Comparison of ENCODE assay signal across 8 cellular contexts in genomic region chr19:2469915-2470200, GRCh38. TPM values are rescaled to one million over a fixed set of nuclear protein-coding genes. Genes with fewer than 3 reads are reported as not detected.
A peak's percentile ranks its signal among the peaks of the same experiment; 100 is the strongest.
DNase-seq lines count a peak whose midpoint lies in the region; ATAC-seq and TF ChIP-seq lines count a peak whose summit lies in the region.
"Not testable (repeated sequence)": the region's sequence is repeated elsewhere in the genome, so short reads cannot be mapped to it uniquely, and the experiment has no call there.

No MANE protein-coding gene starts in this region.

- not testable (repeated sequence) for H4K91ac ChIP-seq in neuronal stem cell (ENCODE audit: low read depth, low read length, poor library complexity)

- H2AK5ac ChIP-seq in neuronal stem cell (ENCODE audit: low read depth, low read length): not testable (repeated sequence)

- H3K9ac ChIP-seq in BLaER1 (peak overlapping the region; percentile 38; the same call in 1 of the 2 replicates), PC-3 (ENCODE audit: low read length) (0 out of 2 replicates have a peak overlapping the region, but pooled peaks have one; percentile 25)
- not testable (repeated sequence) for H3K9ac ChIP-seq in neuronal stem cell (ENCODE audit: low read depth, low read length, poor library complexity)

- WGBS in neuronal stem cell (ENCODE audit: extremely low coverage in 2 of 2, insufficient read length in 2 of 2, insufficient replicate concordance in 1 of 2), 2 donors: no CpG with 5 or more reads among the region's 8 CpGs

- H2BK5ac ChIP-seq in neuronal stem cell (ENCODE audit: low read length): not testable (repeated sequence)

- H3K4me1 ChIP-seq in BLaER1 (peaks cover 53% of the 10 kb centered on the region), PC-3 (ENCODE audit: insufficient read depth, low read length) (peaks cover 15% of the 10 kb centered on the region), neuronal stem cell (ENCODE audit: control insufficient read depth in 2 of 2, insufficient read depth in 1 of 2, low read depth in 1 of 2, low read length in 2 of 2) (peaks cover 4 to 11% of the 10 kb centered on the region in 2 donors)
- not testable (repeated sequence) for H3K4me1 ChIP-seq in HEK293 (ENCODE audit: control insufficient read depth, insufficient read depth, low read length)

- not testable (repeated sequence) for H3K4ac ChIP-seq in neuronal stem cell (ENCODE audit: low read length)

- DNase-seq in PC-3; activated CD4-positive, alpha-beta T cell treated with anti-CD3 and anti-CD28 coated beads, Interleukin-2, amount 10 ng/mL, durations not matched to agents 24 days and 14 days; activated naive CD4-positive, alpha-beta T cell treated with anti-CD3 and anti-CD28 coated beads, Interleukin-2, amount 50 U/mL, for 72 hours (ENCODE audit: low spot score in 2 of 2); neuronal stem cell (ENCODE audit: low spot score); stimulated activated naive CD8-positive, alpha-beta T cell treated with anti-CD3 and anti-CD28 coated beads, Interleukin-15, amount 100 ng/mL, for 72 hours: not testable (repeated sequence)
- DNase-seq in Right ventricle myocardium inferior (ENCODE audit: missing footprints): peak; percentile 34

- H3K79me1 ChIP-seq in neuronal stem cell (ENCODE audit: low read depth, low read length): not testable (repeated sequence)

- not testable (repeated sequence) for H3K27me3 ChIP-seq in BLaER1; PC-3 (ENCODE audit: low read length); neuronal stem cell (ENCODE audit: control insufficient read depth in 3 of 3, insufficient read depth in 3 of 3, low read depth in 1 of 3, low read length in 3 of 3)

- not testable (repeated sequence) for ATAC-seq in PC-3; activated naive CD4-positive, alpha-beta T cell treated with anti-CD3 and anti-CD28 coated beads, Interleukin-2, amount 50 U/mL, for 72 hours; Right ventricle myocardium inferior; stimulated activated naive CD8-positive, alpha-beta T cell treated with anti-CD3 and anti-CD28 coated beads, Interleukin-15, amount 100 ng/mL, for 72 hours

- not testable (repeated sequence) for H3K9me2 ChIP-seq in PC-3 (replicated peaks; ENCODE audit: low read length)

- not testable (repeated sequence) for H3K27me3 Mint-ChIP-seq in activated CD4-positive, alpha-beta T cell treated with anti-CD3 and anti-CD28 coated beads, Interleukin-2, amount 10 ng/mL, durations not matched to agents 24 days and 14 days; stimulated activated naive CD8-positive, alpha-beta T cell treated with anti-CD3 and anti-CD28 coated beads, Interleukin-15, amount 100 ng/mL, for 72 hours

- not testable (repeated sequence) for BruUV-seq in PC-3 (replicated peaks; lab: Mats Ljungman, UMichigan)

- peak overlapping the region; percentile 75 for H3K27ac Mint-ChIP-seq in activated CD4-positive, alpha-beta T cell treated with anti-CD3 and anti-CD28 coated beads, Interleukin-2, amount 10 ng/mL, durations not matched to agents 24 days and 14 days
- H3K27ac Mint-ChIP-seq in activated naive CD4-positive, alpha-beta T cell treated with anti-CD3 and anti-CD28 coated beads, Interleukin-2, amount 50 U/mL, for 72 hours: peak overlapping the region; percentile 23 to 58
- peak overlapping the region in 1 of 2 donors; percentile 89 for H3K27ac Mint-ChIP-seq in stimulated activated naive CD8-positive, alpha-beta T cell treated with anti-CD3 and anti-CD28 coated beads, Interleukin-15, amount 100 ng/mL, for 72 hours

- H3K79me2 ChIP-seq in PC-3 (ENCODE audit: low read length): not testable (repeated sequence)

- CTCF ChIA-PET in HEK293 (lab: Yijun Ruan, JAX): interaction anchor here (1.9 to 3.0 kb wide), 3 partner anchors 141 to 167 kb away, joined by 9 to 16 read pairs (median 12); no protein-coding TSS in a partner anchor
- CTCF ChIA-PET in PC-3 (lab: Charles Lee): not testable (repeated sequence)

- H3K4me2 ChIP-seq in BLaER1 (peak overlapping the region; percentile 79), PC-3 (ENCODE audit: low read length) (peak overlapping the region; percentile 25; the same call in 1 of the 2 replicates)
- H3K4me2 ChIP-seq in neuronal stem cell (ENCODE audit: insufficient read depth, low read length, poor library complexity, severe bottlenecking): not testable (repeated sequence)

- not testable (repeated sequence) for H3K9me3 ChIP-seq in BLaER1; HEK293 (ENCODE audit: control insufficient read depth, insufficient read depth, low read depth, low read length); PC-3 (ENCODE audit: low read length); neuronal stem cell (replicated peaks in 1 of 2; ENCODE audit: control insufficient read depth in 2 of 2, insufficient read depth in 1 of 2, low read depth in 1 of 2, low read length in 2 of 2)

- H3K9me3 Mint-ChIP-seq in activated CD4-positive, alpha-beta T cell treated with anti-CD3 and anti-CD28 coated beads, Interleukin-2, amount 10 ng/mL, durations not matched to agents 24 days and 14 days; activated naive CD4-positive, alpha-beta T cell treated with anti-CD3 and anti-CD28 coated beads, Interleukin-2, amount 50 U/mL, for 72 hours; stimulated activated naive CD8-positive, alpha-beta T cell treated with anti-CD3 and anti-CD28 coated beads, Interleukin-15, amount 100 ng/mL, for 72 hours: not testable (repeated sequence)

- H2BK15ac ChIP-seq in neuronal stem cell (ENCODE audit: low read length): peak overlapping the region; percentile 35

- H4K20me1 ChIP-seq in BLaER1; PC-3 (ENCODE audit: low read length): not testable (repeated sequence)

- peak overlapping the region; percentile 70; the same call in 1 of the 2 replicates for H2AFZ ChIP-seq in PC-3 (ENCODE audit: low read length)
- H2AFZ ChIP-seq in neuronal stem cell (ENCODE audit: low read length): peak overlapping the region; percentile 68

- intact Hi-C loops in PC-3 (cut with micrococcal nuclease); activated CD4-positive, alpha-beta T cell treated with anti-CD3 and anti-CD28 coated beads, Interleukin-2, amount 10 ng/mL, durations not matched to agents 24 days and 14 days (cut with micrococcal nuclease); Right ventricle myocardium inferior (cut with DNase I): not testable (repeated sequence)

- H3F3A ChIP-seq in PC-3 (ENCODE audit: low read length, unreplicated experiment): not testable (repeated sequence)

- POLR2A ChIA-PET in HEK293 (lab: Yijun Ruan, JAX): interaction anchor here (0.6 to 3.1 kb wide), 7 partner anchors 14 to 141 kb away, joined by 3 to 11 read pairs (median 5); partner anchors contain the start of gene TIMM13
- POLR2A ChIA-PET in PC-3 (lab: Charles Lee; ENCODE audit: unreplicated experiment): not testable (repeated sequence)

- H3K36me3 Mint-ChIP-seq in activated CD4-positive, alpha-beta T cell treated with anti-CD3 and anti-CD28 coated beads, Interleukin-2, amount 10 ng/mL, durations not matched to agents 24 days and 14 days (ENCODE audit: low read depth); activated naive CD4-positive, alpha-beta T cell treated with anti-CD3 and anti-CD28 coated beads, Interleukin-2, amount 50 U/mL, for 72 hours: not testable (repeated sequence)

- not testable (repeated sequence) for H3K14ac ChIP-seq in neuronal stem cell (ENCODE audit: low read length)

- not testable (repeated sequence) for H3K4me3 Mint-ChIP-seq in activated CD4-positive, alpha-beta T cell treated with anti-CD3 and anti-CD28 coated beads, Interleukin-2, amount 10 ng/mL, durations not matched to agents 24 days and 14 days
- peak overlapping the region; percentile 50 to 58 for H3K4me3 Mint-ChIP-seq in stimulated activated naive CD8-positive, alpha-beta T cell treated with anti-CD3 and anti-CD28 coated beads, Interleukin-15, amount 100 ng/mL, for 72 hours

- not testable (repeated sequence) for TF ChIP-seq CTCF in HEK293 (tag by site-specific recombination; IDR thresholded peaks at IDR 0.05); PC-3 (conservative IDR thresholded peaks at IDR 0.05; ENCODE audit: low read depth, low read length)

- not testable (repeated sequence) for H3K36me3 ChIP-seq in BLaER1; HEK293 (ENCODE audit: control insufficient read depth in 2 of 2, insufficient read depth in 1 of 2, low read length in 2 of 2); PC-3 (ENCODE audit: low read depth, low read length); neuronal stem cell (replicated peaks in 1 of 2; ENCODE audit: control insufficient read depth in 2 of 2, insufficient read depth in 2 of 2, low read length in 2 of 2)

- not testable (repeated sequence) for H3K23ac ChIP-seq in neuronal stem cell (ENCODE audit: low read depth, low read length, poor library complexity)

- H4K8ac ChIP-seq in neuronal stem cell (ENCODE audit: low read depth, low read length): not testable (repeated sequence)

- H3K4me3 ChIP-seq in BLaER1; HEK293 (ENCODE audit: low read depth, low read length); PC-3 (ENCODE audit: low read length); neuronal stem cell (ENCODE audit: low read length in 2 of 2): not testable (repeated sequence)

- H3K27ac ChIP-seq in BLaER1 (0 out of 2 replicates have a peak overlapping the region, but pooled peaks have one; percentile 31), PC-3 (ENCODE audit: low read length) (peak overlapping the region; percentile 81)
- not testable (repeated sequence) for H3K27ac ChIP-seq in HEK293 (ENCODE audit: extremely low read depth, low read depth, low read length); neuronal stem cell (replicated peaks; ENCODE audit: low read length)

- H3K18ac ChIP-seq in neuronal stem cell (ENCODE audit: low read length): not testable (repeated sequence)

- peak overlapping the region; percentile 22 for H2BK12ac ChIP-seq in neuronal stem cell (ENCODE audit: low read length)

- H2BK120ac ChIP-seq in neuronal stem cell (ENCODE audit: low read depth, low read length): not testable (repeated sequence)

- peaks cover 11% of the 10 kb centered on the region for H3K4me1 Mint-ChIP-seq in activated CD4-positive, alpha-beta T cell treated with anti-CD3 and anti-CD28 coated beads, Interleukin-2, amount 10 ng/mL, durations not matched to agents 24 days and 14 days
- H3K4me1 Mint-ChIP-seq in stimulated activated naive CD8-positive, alpha-beta T cell treated with anti-CD3 and anti-CD28 coated beads, Interleukin-15, amount 100 ng/mL, for 72 hours: peaks cover 32% of the 10 kb centered on the region

RNA-seq across cellular contexts. Expression of gene GADD45B, which starts 6.1 kb away (rescaled TPM):
- total RNA-seq in PC-3 (2014; rRNA removed) (137 and 154 TPM in 2 replicates), Right ventricle myocardium inferior (39.8 TPM)
- 101 and 102 TPM in 2 replicates for total RNA-seq in activated CD4-positive, alpha-beta T cell treated with anti-CD3 and anti-CD28 coated beads, Interleukin-2, amount 10 ng/mL, durations not matched to agents 24 days and 14 days
- 10 to 100 TPM; 60.9 to 94.1 TPM for total RNA-seq in activated naive CD4-positive, alpha-beta T cell treated with anti-CD3 and anti-CD28 coated beads, Interleukin-2, amount 50 U/mL, for 72 hours
- polyA plus RNA-seq in neuronal stem cell (2013, experiment 1 of 2): 3.0 TPM
- polyA plus RNA-seq in neuronal stem cell (2013, experiment 2 of 2): 2.3 TPM

RNA-seq across cellular contexts. Expression of gene LMNB2, which starts 13.1 kb away (rescaled TPM):
- total RNA-seq in PC-3 (2014; rRNA removed) (220 and 327 TPM in 2 replicates), Right ventricle myocardium inferior (19.2 TPM)
- total RNA-seq in activated CD4-positive, alpha-beta T cell treated with anti-CD3 and anti-CD28 coated beads, Interleukin-2, amount 10 ng/mL, durations not matched to agents 24 days and 14 days: 120 TPM in 2 replicates
- total RNA-seq in activated naive CD4-positive, alpha-beta T cell treated with anti-CD3 and anti-CD28 coated beads, Interleukin-2, amount 50 U/mL, for 72 hours: 10 to 100 TPM; 46.7 to 94.0 TPM
- 123 TPM for polyA plus RNA-seq in neuronal stem cell (2013, experiment 1 of 2)
- polyA plus RNA-seq in neuronal stem cell (2013, experiment 2 of 2): 124 TPM

RNA-seq across cellular contexts. Expression of gene TIMM13, which starts 42.5 kb away (rescaled TPM):
- 129 and 131 TPM in 2 replicates for total RNA-seq in PC-3 (2014; rRNA removed)
- 182 and 190 TPM in 2 replicates for total RNA-seq in activated CD4-positive, alpha-beta T cell treated with anti-CD3 and anti-CD28 coated beads, Interleukin-2, amount 10 ng/mL, durations not matched to agents 24 days and 14 days
- 100 to 1,000 TPM in 1 of 2 donors, 10 to 100 TPM in 1; 46.5 to 103 TPM for total RNA-seq in activated naive CD4-positive, alpha-beta T cell treated with anti-CD3 and anti-CD28 coated beads, Interleukin-2, amount 50 U/mL, for 72 hours
- 86.9 TPM for total RNA-seq in Right ventricle myocardium inferior
- 75.3 TPM for polyA plus RNA-seq in neuronal stem cell (2013, experiment 1 of 2)
- polyA plus RNA-seq in neuronal stem cell (2013, experiment 2 of 2): 72.7 TPM
